In genomic region chr2:179125404-179125803, GRCh38 we compare ENCODE assay signal across 26 cellular contexts.
"Had no signal": no experiment of that assay in that cellular context is flagged by ENCODE, and none has a peak within 500 bp of the region (broad histone marks: within the 10 kb centered on the region; RNA-seq: fewer than 3 reads in every experiment).

No MANE protein-coding gene starts in this region.

- DNase-seq: dermis blood vessel endothelial cell; dorsolateral prefrontal cortex; effector CD4-positive, alpha-beta T cell; effector memory CD4-positive, alpha-beta T cell; esophagus squamous epithelium; foreskin fibroblast; foreskin melanocyte; gastrocnemius medialis; glutamatergic neuron; hypothalamus; immature natural killer cell; islet precursor cell; left cardiac atrium; left lung; left ventricle myocardium superior; lower lobe of right lung; mesenchymal stem cell; mucosa of descending colon; naive B cell; naive thymus-derived CD8-positive, alpha-beta T cell had no signal

- H3K4me3 ChIP-seq: coronary artery, dorsolateral prefrontal cortex, esophagus squamous epithelium, gastrocnemius medialis, hepatocyte, left lung, lower lobe of right lung, mucosa of descending colon had no signal

- H3K27ac ChIP-seq: coronary artery, esophagus squamous epithelium, gastrocnemius medialis, hepatocyte, left lung, lower lobe of right lung had no signal

- H3K4me1 Mint-ChIP-seq: immature natural killer cell, mesothelial cell of epicardium had no signal

- H3K36me3 Mint-ChIP-seq: naive thymus-derived CD8-positive, alpha-beta T cell had no signal

- H2AFZ ChIP-seq: hepatocyte had no signal

- H3K9me3 Mint-ChIP-seq: immature natural killer cell; mesothelial cell of epicardium; naive B cell; naive thymus-derived CD8-positive, alpha-beta T cell had no signal

- H3K79me2 ChIP-seq: hepatocyte had no signal

- H3K4me2 ChIP-seq: hepatocyte had no signal

- H3K9me3 ChIP-seq: esophagus squamous epithelium, gastrocnemius medialis, left lung, lower lobe of right lung, mucosa of descending colon had no signal

- H3K4me1 ChIP-seq: gastrocnemius medialis, left lung, lower lobe of right lung had no signal

- FAIRE-seq: colon, endothelial cell of umbilical vein had no signal

- ATAC-seq: esophagus mucosa; gastrocnemius medialis; left cardiac atrium; left lung; left ventricle myocardium superior; lower lobe of right lung; mucosa of descending colon; naive thymus-derived CD8-positive, alpha-beta T cell had no signal

- H3K27ac Mint-ChIP-seq: immature natural killer cell; mesothelial cell of epicardium; naive B cell; naive thymus-derived CD8-positive, alpha-beta T cell had no signal

- H3K27me3 ChIP-seq: dorsolateral prefrontal cortex, esophagus squamous epithelium, gastrocnemius medialis, hepatocyte, left lung had no signal

- H3K27me3 Mint-ChIP-seq: naive B cell; naive thymus-derived CD8-positive, alpha-beta T cell had no signal

- H3K4me3 Mint-ChIP-seq: immature natural killer cell; mesothelial cell of epicardium; naive B cell; naive thymus-derived CD8-positive, alpha-beta T cell had no signal
